ENCODE assay signal across 1 cellular context in genomic region chr12:51531982-51532497, GRCh38.
TF ChIP-seq lines count a peak whose summit lies in the region.

No MANE protein-coding gene starts in this region.

TF ChIP-seq in HCT116, 20 proteins besides CTCF, POLR2A, EP300 and RAD21 (continued from another document):
- TF ChIP-seq TCF7L2 (IDR thresholded peaks at IDR 0.05; ENCODE audit: borderline replicate concordance, extremely low read depth, insufficient read depth, insufficient read length): no peak
